ENCODE assay signal across 8 cellular contexts in genomic region chr5:180208435-180209081, GRCh38. TPM values are rescaled to one million over a fixed set of nuclear protein-coding genes. Genes with fewer than 3 reads are reported as not detected.
DNase-seq lines count a peak whose midpoint lies in the region; ATAC-seq lines count a peak whose summit lies in the region.

No MANE protein-coding gene starts in this region.

- peak; percentile 28 for ATAC-seq in GM21423 (IDR thresholded peaks at IDR 0.05; ENCODE audit: unreplicated experiment)
- peak; percentile 17 for ATAC-seq in naive thymus-derived CD4-positive, alpha-beta T cell
- no peak for ATAC-seq in HG02588 (IDR thresholded peaks at IDR 0.05; ENCODE audit: unreplicated experiment)

- no peak overlapping the region for H3K4me3 ChIP-seq in naive thymus-derived CD4-positive, alpha-beta T cell (ENCODE audit: low read length)

- peak; percentile 12 for DNase-seq in CMK (ENCODE audit: low read depth)
- peak; percentile 34 for DNase-seq in OCI-M1 (lab: John Stamatoyannopoulos, UW)
- peak in 1 of 9 donors; percentile 7 for DNase-seq in naive thymus-derived CD4-positive, alpha-beta T cell
- DNase-seq in NCI-H1048 (lab: John Stamatoyannopoulos, UW) = no peak
- DNase-seq in H4 (ENCODE audit: low spot score) = no peak

- no peak overlapping the region for H3K27ac Mint-ChIP-seq in dendritic cell treated with granulocyte-macrophage colony-stimulating factor and Interleukin-4, amounts not matched to agents 40 ng/mL and 50 ng/mL, for 4 days
- H3K27ac Mint-ChIP-seq in naive thymus-derived CD4-positive, alpha-beta T cell = no peak overlapping the region

- H3K36me3 Mint-ChIP-seq in dendritic cell treated with granulocyte-macrophage colony-stimulating factor and Interleukin-4, amounts not matched to agents 40 ng/mL and 50 ng/mL, for 4 days (ENCODE audit: low read depth) = no peaks in the 10 kb centered on the region
- H3K36me3 Mint-ChIP-seq in naive thymus-derived CD4-positive, alpha-beta T cell = peaks cover 0 to 3% (median 0%) of the 10 kb centered on the region in 5 donors

- POLR2A ChIA-PET in naive thymus-derived CD4-positive, alpha-beta T cell (lab: Charles Lee) = no interaction called here

- H3K27me3 ChIP-seq in naive thymus-derived CD4-positive, alpha-beta T cell (ENCODE audit: control insufficient read depth in 2 of 2, insufficient read depth in 2 of 2, low read length in 2 of 2) = peaks cover 0 to 7% of the 10 kb centered on the region in 2 donors

- H3K27ac ChIP-seq in naive thymus-derived CD4-positive, alpha-beta T cell (ENCODE audit: low read depth, low read length) = no peak overlapping the region

- H3K9me3 ChIP-seq in naive thymus-derived CD4-positive, alpha-beta T cell (ENCODE audit: control insufficient read depth in 2 of 3, low read length in 3 of 3) = no peaks in the 10 kb centered on the region

- no peaks in the 10 kb centered on the region for H3K36me3 ChIP-seq in naive thymus-derived CD4-positive, alpha-beta T cell (ENCODE audit: control insufficient read depth in 2 of 3, insufficient read depth in 3 of 3, low read length in 3 of 3)

- intact Hi-C loops in dendritic cell treated with granulocyte-macrophage colony-stimulating factor and Interleukin-4, amounts not matched to agents 40 ng/mL and 50 ng/mL, for 4 days (cut with micrococcal nuclease) = loop anchor here (2.0 to 10.0 kb wide), 2 partner anchors 82 to 116 kb away; no protein-coding TSS in a partner anchor
- intact Hi-C loops in naive thymus-derived CD4-positive, alpha-beta T cell (cut with micrococcal nuclease) = loop anchor here in 1 of 2 donors (10.0 kb wide), 1 partner anchor 84 kb away; no protein-coding TSS in a partner anchor

- peak overlapping the region; percentile 38 for H3K4me3 Mint-ChIP-seq in dendritic cell treated with granulocyte-macrophage colony-stimulating factor and Interleukin-4, amounts not matched to agents 40 ng/mL and 50 ng/mL, for 4 days
- peak overlapping the region; percentile 38 to 87 (median 58) for H3K4me3 Mint-ChIP-seq in naive thymus-derived CD4-positive, alpha-beta T cell

- H3K4me1 Mint-ChIP-seq in dendritic cell treated with granulocyte-macrophage colony-stimulating factor and Interleukin-4, amounts not matched to agents 40 ng/mL and 50 ng/mL, for 4 days (ENCODE audit: low read depth) = peaks cover 16% of the 10 kb centered on the region
- peaks cover 5 to 14% (median 9%) of the 10 kb centered on the region in 7 donors for H3K4me1 Mint-ChIP-seq in naive thymus-derived CD4-positive, alpha-beta T cell

- H3K27me3 Mint-ChIP-seq in dendritic cell treated with granulocyte-macrophage colony-stimulating factor and Interleukin-4, amounts not matched to agents 40 ng/mL and 50 ng/mL, for 4 days = peaks cover 59% of the 10 kb centered on the region
- peaks cover 34 to 65% (median 50%) of the 10 kb centered on the region in 5 donors for H3K27me3 Mint-ChIP-seq in naive thymus-derived CD4-positive, alpha-beta T cell

- H3K4me1 ChIP-seq in naive thymus-derived CD4-positive, alpha-beta T cell (ENCODE audit: control insufficient read depth in 2 of 2, insufficient read depth in 2 of 2, low read length in 2 of 2) = no peaks in the 10 kb centered on the region

- no peaks in the 10 kb centered on the region for H3K9me3 Mint-ChIP-seq in dendritic cell treated with granulocyte-macrophage colony-stimulating factor and Interleukin-4, amounts not matched to agents 40 ng/mL and 50 ng/mL, for 4 days
- peaks cover 0 to 4% (median under 1%) of the 10 kb centered on the region in 11 donors for H3K9me3 Mint-ChIP-seq in naive thymus-derived CD4-positive, alpha-beta T cell

- CTCF ChIA-PET in naive thymus-derived CD4-positive, alpha-beta T cell (lab: Charles Lee) = no interaction called here

RNA-seq across cellular contexts. Expression of gene RASGEF1C, which starts 0.5 kb away (rescaled TPM):
- total RNA-seq in naive thymus-derived CD4-positive, alpha-beta T cell = not detected
- polyA plus RNA-seq in naive thymus-derived CD4-positive, alpha-beta T cell = not detected
- total RNA-seq in H4 (2014; rRNA removed; shearing (Covaris generic)) = 0.39 TPM in 1 of 2 replicates, not detected in the other

Comparison
In these comparisons a context has a peak if more than half of its experiments do, and no peak if none do; other contexts are left out.
1. DNase-seq: peak in CMK (single experiment) and OCI-M1 (single experiment); none in NCI-H1048 (single experiment) and H4 (single experiment).